Comparison of ENCODE assay signal across 12 cellular contexts in genomic region chr16:89248196-89249005, GRCh38. TPM values are rescaled to one million over a fixed set of nuclear protein-coding genes. Genes with fewer than 3 reads are reported as not detected.
DNase-seq lines count a peak whose midpoint lies in the region; TF ChIP-seq lines count a peak whose summit lies in the region.
"Had no signal": no experiment of that assay in that cellular context is flagged by ENCODE, and none has a peak within 500 bp of the region (broad histone marks: within the 10 kb centered on the region; RNA-seq: fewer than 3 reads in every experiment).

No MANE protein-coding gene starts in this region.

- H3K27me3 Mint-ChIP-seq in Caco-2 (ENCODE audit: insufficient read depth, unreplicated experiment): no peaks in the 10 kb centered on the region

- no peak overlapping the region for H3K27ac Mint-ChIP-seq in Caco-2 (ENCODE audit: unreplicated experiment)

- no peak overlapping the region for H2BK120ac ChIP-seq in trophoblast cell (ENCODE audit: insufficient read depth, low read length, poor library complexity)

- peaks cover 24% of the 10 kb centered on the region for H3K9me3 Mint-ChIP-seq in Caco-2 (ENCODE audit: unreplicated experiment)

- peaks cover 4% of the 10 kb centered on the region for H3K79me1 ChIP-seq in trophoblast cell (ENCODE audit: low read length)

- peaks cover 2% of the 10 kb centered on the region for H3K79me2 ChIP-seq in trophoblast cell (ENCODE audit: control insufficient read depth, insufficient read depth, low read length, poor library complexity)

- no peak overlapping the region for H2BK12ac ChIP-seq in trophoblast cell (ENCODE audit: low read length)

- no peak for DNase-seq in Caco-2
- DNase-seq in RWPE1 (ENCODE audit: low spot score): no peak
- DNase-seq in fibroblast of the aortic adventitia (ENCODE audit: low read depth): no peak
- peak; percentile 90 to 94 for DNase-seq in trophoblast cell
- DNase-seq in 8988T: no peak
- no peak for DNase-seq in midbrain (lab: John Stamatoyannopoulos, UW)
- DNase-seq in NCI-H187 (lab: John Stamatoyannopoulos, UW): no peak
- DNase-seq in SKM-1 (lab: John Stamatoyannopoulos, UW; ENCODE audit: unreplicated experiment): no peak

- BruUV-seq in Caco-2 (replicated peaks; lab: Mats Ljungman, UMichigan): no TSS peak

- peak overlapping the region; percentile 54 for H3K4me2 ChIP-seq in trophoblast cell (ENCODE audit: low read length)

- no peak overlapping the region for H3K23ac ChIP-seq in trophoblast cell (ENCODE audit: low read length)

- peak overlapping the region; percentile 76; the same call in 1 of the 2 replicates for H3K27ac ChIP-seq in RWPE1
- no peak overlapping the region for H3K27ac ChIP-seq in trophoblast cell (ENCODE audit: low read depth, low read length)

- no peak overlapping the region for H3K9ac ChIP-seq in trophoblast cell (ENCODE audit: low read length)

- H4K8ac ChIP-seq in trophoblast cell (ENCODE audit: low read depth, low read length): no peak overlapping the region

- H4K12ac ChIP-seq in trophoblast cell (ENCODE audit: low read depth, low read length): no peak overlapping the region

- CTCF ChIA-PET in Caco-2 (lab: Charles Lee) (interaction anchor here (1.3 to 2.0 kb wide), 2 partner anchors 9 to 261 kb away, joined by 7 to 10 read pairs; no protein-coding TSS in a partner anchor), RWPE1 (lab: Yijun Ruan, JAX) (no interaction called here)

- H3K18ac ChIP-seq in trophoblast cell (ENCODE audit: low read length): no peak overlapping the region

- H3K27me3 ChIP-seq in Caco-2 (replicated peaks; ENCODE audit: control insufficient read depth, insufficient read depth, low read length) (no peaks in the 10 kb centered on the region), trophoblast cell (ENCODE audit: insufficient read depth, low read length) (no peaks in the 10 kb centered on the region)

- no CpG with 5 or more reads among the region's 71 CpGs for WGBS in trophoblast cell (ENCODE audit: extremely low coverage, insufficient coverage, insufficient read length)

- H4K91ac ChIP-seq in trophoblast cell (ENCODE audit: low read depth, low read length): no peak overlapping the region

- H3K9me3 ChIP-seq in Caco-2: peaks cover 3% of the 10 kb centered on the region; the same call in 1 of the 2 replicates
- peaks cover 15% of the 10 kb centered on the region for H3K9me3 ChIP-seq in trophoblast cell (ENCODE audit: insufficient read depth, low read depth, low read length)

- no peak for TF ChIP-seq CTCF in Caco-2 (IDR thresholded peaks at IDR 0.05; ENCODE audit: insufficient read depth in 1 of 2, low read depth in 1 of 2, low read length in 1 of 2, severe bottlenecking in 1 of 2, unreplicated experiment in 1 of 2)
- TF ChIP-seq CTCF in RWPE1 (conservative IDR thresholded peaks at IDR 0.05; ENCODE audit: low read depth): no peak
- no peak for TF ChIP-seq CTCF in fibroblast of the aortic adventitia (IDR thresholded peaks at IDR 0.05; ENCODE audit: insufficient read depth, low read length)

- H3K4me3 ChIP-seq in Caco-2 (ENCODE audit: low read depth, low read length): peak overlapping the region; percentile 63
- peak overlapping the region; percentile 54 for H3K4me3 ChIP-seq in fibroblast of the aortic adventitia (ENCODE audit: low read depth, low read length)
- no peak overlapping the region for H3K4me3 ChIP-seq in trophoblast cell (ENCODE audit: low read depth, low read length)

- H3K36me3 ChIP-seq in Caco-2 (ENCODE audit: control insufficient read depth, insufficient read depth, low read length): no peaks in the 10 kb centered on the region; the same call in 1 of the 2 replicates
- no peaks in the 10 kb centered on the region for H3K36me3 ChIP-seq in trophoblast cell (ENCODE audit: control insufficient read depth in 1 of 2, insufficient read depth in 2 of 2, low read length in 2 of 2)

- no peaks in the 10 kb centered on the region for H3K4me1 ChIP-seq in Caco-2
- peaks cover 4 to 5% of the 10 kb centered on the region in 2 experiments for H3K4me1 ChIP-seq in trophoblast cell (ENCODE audit: control insufficient read depth in 1 of 2, insufficient read depth in 2 of 2, low read length in 2 of 2)

- POLR2A ChIA-PET in Caco-2 (lab: Charles Lee) (no interaction called here), RWPE1 (lab: Yijun Ruan, JAX; ENCODE audit: low non-redundant PET) (no interaction called here)

- peaks cover 26% of the 10 kb centered on the region for H3K36me3 Mint-ChIP-seq in Caco-2 (ENCODE audit: insufficient read depth, unreplicated experiment)

- no peak overlapping the region for H2BK5ac ChIP-seq in trophoblast cell (ENCODE audit: low read depth, low read length, poor library complexity)

- H3K4me1 Mint-ChIP-seq in Caco-2 (ENCODE audit: low read depth, unreplicated experiment): no peaks in the 10 kb centered on the region

- H3K4me3 Mint-ChIP-seq in Caco-2 (ENCODE audit: unreplicated experiment): peak overlapping the region; percentile 85

- H3K14ac ChIP-seq in trophoblast cell (ENCODE audit: low read length): no peak overlapping the region

- H2AFZ ChIP-seq in trophoblast cell (ENCODE audit: insufficient read depth, low read length, poor library complexity): no peak overlapping the region

- no peak overlapping the region for H3K4ac ChIP-seq in trophoblast cell (ENCODE audit: low read depth, low read length)

- intact Hi-C loops in Caco-2 (cut with micrococcal nuclease; ENCODE audit: unreplicated experiment): loop anchor here (5.0 kb wide), 1 partner anchor 259 kb away; the partner anchor contains the start of gene SPG7

- H2AK5ac ChIP-seq in trophoblast cell (ENCODE audit: low read length): no peak overlapping the region

RNA-seq across cellular contexts. Expression of gene ZNF778, which starts 30.9 kb away (rescaled TPM):
- 13.1 and 18.1 TPM in 2 replicates for total RNA-seq in Caco-2 (2022)
- total RNA-seq in fibroblast of the aortic adventitia (ENCODE audit: low replicate concordance): 8.0 and 13.8 TPM in 2 replicates
- polyA plus RNA-seq in trophoblast cell (2013): 11.2 and 13.0 TPM in 2 replicates

RNA-seq across cellular contexts. Expression of gene SLC22A31, which starts 48.1 kb away (rescaled TPM):
- total RNA-seq in Caco-2 (2022) (4.9 and 6.7 TPM in 2 replicates), fibroblast of the aortic adventitia (ENCODE audit: low replicate concordance) (not detected in 2 replicates)
- polyA plus RNA-seq in trophoblast cell (2013): 2.1 and 2.2 TPM in 2 replicates
- total RNA-seq: frontal cortex, H4, skeletal muscle tissue, urinary bladder had no signal

Comparison
In these comparisons a context has a peak if more than half of its experiments do, and no peak if none do; other contexts are left out.
1. DNase-seq: peak in trophoblast cell (2 of 2); none in Caco-2 (0 of 2), RWPE1 (single experiment), fibroblast of the aortic adventitia (single experiment), 8988T (single experiment), midbrain (single experiment), NCI-H187 (0 of 2) and SKM-1 (single experiment).